ENCODE assay signal across 14 cellular contexts in genomic region chr5:10857333-10857723, GRCh38.
DNase-seq lines count a peak whose midpoint lies in the region; ATAC-seq and TF ChIP-seq lines count a peak whose summit lies in the region.
"Had no signal": no experiment of that assay in that cellular context is flagged by ENCODE, and none has a peak within 500 bp of the region (broad histone marks: within the 10 kb centered on the region; RNA-seq: fewer than 3 reads in every experiment).

No MANE protein-coding gene starts in this region.

- TF ChIP-seq CTCF in HEK293 (tag by site-specific recombination; IDR thresholded peaks at IDR 0.05) (no peak), RWPE2 (IDR thresholded peaks at IDR 0.05; ENCODE audit: poor library complexity, severe bottlenecking) (peak; percentile 56), fibroblast of villous mesenchyme (IDR thresholded peaks at IDR 0.05; ENCODE audit: insufficient read depth, low read depth, low read length) (no peak), osteoblast (IDR thresholded peaks at IDR 0.05; ENCODE audit: extremely low read depth, low read depth, low read length) (no peak)

- H3K4me3 ChIP-seq in HEK293 (ENCODE audit: low read depth, low read length) (peak overlapping the region; percentile 23), RWPE2 (ENCODE audit: severe bottlenecking) (no peak overlapping the region), fibroblast of villous mesenchyme (ENCODE audit: low read depth, low read length) (peak overlapping the region; percentile 11), osteoblast (ENCODE audit: insufficient read depth, low read length) (no peak overlapping the region)
- H3K4me3 ChIP-seq: MG63, thyroid gland had no signal

- POLR2A ChIA-PET in HEK293 (lab: Yijun Ruan, JAX): no interaction called here

- H3K9me3 Mint-ChIP-seq in activated naive CD8-positive, alpha-beta T cell treated with anti-CD3 and anti-CD28 coated beads for 36 hours: no peaks in the 10 kb centered on the region

- H3K4me1 ChIP-seq in HEK293 (ENCODE audit: control insufficient read depth, insufficient read depth, low read length) (no peaks in the 10 kb centered on the region; the same call in 1 of the 2 replicates), RWPE2 (ENCODE audit: insufficient read depth, poor library complexity, severe bottlenecking) (no peaks in the 10 kb centered on the region), osteoblast (ENCODE audit: insufficient read depth, low read length) (peaks cover 5% of the 10 kb centered on the region)

- H2AFZ ChIP-seq in osteoblast (ENCODE audit: low read length): no peak overlapping the region

- ATAC-seq in RWPE2 (ENCODE audit: low read depth) (no peak), esophagus mucosa (no peak)

- peak overlapping the region; percentile 51 for H3K4me2 ChIP-seq in osteoblast (ENCODE audit: insufficient read depth, low read length)

- DNase-seq in RWPE2 (ENCODE audit: low spot score) (no peak), fibroblast of villous mesenchyme (ENCODE audit: low read depth) (no peak), osteoblast (ENCODE audit: insufficient read length, low spot score, missing footprints) (no peak), DMS153 treated with DMSO at 0.1 percent for 48 hours (lab: John Stamatoyannopoulos, UW; ENCODE audit: unreplicated experiment) (no peak)
- no peak for DNase-seq in activated naive CD8-positive, alpha-beta T cell treated with anti-CD3 and anti-CD28 coated beads for 36 hours
- DNase-seq: DND-41, NCI-H2107, NCI-H774, SHP77 treated with DMSO at 0.1 percent for 48 hours, T1000 had no signal

- no peak overlapping the region for H3K27ac ChIP-seq in HEK293 (ENCODE audit: extremely low read depth, low read depth, low read length)
- H3K27ac ChIP-seq in RWPE2 (ENCODE audit: poor library complexity, severe bottlenecking): no peak overlapping the region
- no peak overlapping the region for H3K27ac ChIP-seq in osteoblast (ENCODE audit: low read depth, low read length)
- H3K27ac ChIP-seq: thyroid gland had no signal

- no peaks in the 10 kb centered on the region for H3K4me1 Mint-ChIP-seq in activated naive CD8-positive, alpha-beta T cell treated with anti-CD3 and anti-CD28 coated beads for 36 hours

- no peaks in the 10 kb centered on the region for H4K20me1 ChIP-seq in osteoblast (ENCODE audit: insufficient read depth, low read length)

- H3K9me3 ChIP-seq in HEK293 (ENCODE audit: control insufficient read depth, insufficient read depth, low read depth, low read length): no peaks in the 10 kb centered on the region
- H3K9me3 ChIP-seq in RWPE2 (ENCODE audit: severe bottlenecking): no peaks in the 10 kb centered on the region
- H3K9me3 ChIP-seq in osteoblast (ENCODE audit: low read depth, low read length): no peaks in the 10 kb centered on the region
- H3K9me3 ChIP-seq: thyroid gland had no signal

- H3K79me2 ChIP-seq in osteoblast (ENCODE audit: insufficient read depth, low read length): no peaks in the 10 kb centered on the region

- H3K27me3 ChIP-seq in RWPE2 (ENCODE audit: insufficient read depth, poor library complexity, severe bottlenecking): no peaks in the 10 kb centered on the region
- peaks cover 12% of the 10 kb centered on the region for H3K27me3 ChIP-seq in osteoblast (ENCODE audit: insufficient read depth, low read length)
- H3K27me3 ChIP-seq: MG63, thyroid gland had no signal

- no peak overlapping the region for H3K4me3 Mint-ChIP-seq in activated naive CD8-positive, alpha-beta T cell treated with anti-CD3 and anti-CD28 coated beads for 36 hours

- CTCF ChIA-PET in HEK293 (lab: Yijun Ruan, JAX): interaction anchor here (0.6 to 3.1 kb wide), 25 partner anchors 10 to 1572 kb away, joined by 3 to 37 read pairs (median 4); no protein-coding TSS in a partner anchor

- H3K36me3 ChIP-seq in HEK293 (ENCODE audit: control insufficient read depth in 2 of 2, insufficient read depth in 1 of 2, low read length in 2 of 2): no peaks in the 10 kb centered on the region
- no peaks in the 10 kb centered on the region for H3K36me3 ChIP-seq in RWPE2 (ENCODE audit: low read depth)
- H3K36me3 ChIP-seq in osteoblast (ENCODE audit: insufficient read depth, low read length): no peaks in the 10 kb centered on the region
- H3K36me3 ChIP-seq: MG63, thyroid gland had no signal

- H3K36me3 Mint-ChIP-seq in activated naive CD8-positive, alpha-beta T cell treated with anti-CD3 and anti-CD28 coated beads for 36 hours: no peaks in the 10 kb centered on the region

- no peak overlapping the region for H3K27ac Mint-ChIP-seq in activated naive CD8-positive, alpha-beta T cell treated with anti-CD3 and anti-CD28 coated beads for 36 hours

- peaks cover 26% of the 10 kb centered on the region for H3K27me3 Mint-ChIP-seq in activated naive CD8-positive, alpha-beta T cell treated with anti-CD3 and anti-CD28 coated beads for 36 hours

TF ChIP-seq in HEK293, 187 proteins besides CTCF, POLR2A, EP300 and RAD21:
- TF ChIP-seq ZNF548 (tag by site-specific recombination; IDR thresholded peaks at IDR 0.05): no peak
- TF ChIP-seq SCRT2 (tag by site-specific recombination; IDR thresholded peaks at IDR 0.05): peak; percentile 79
- no peak for TF ChIP-seq ZNF114 (tag by site-specific recombination; IDR thresholded peaks at IDR 0.05)
- 0 out of 2 replicates have a peak, but pooled peaks have one; percentile 34 for TF ChIP-seq ZNF335 (tag by site-specific recombination; conservative IDR thresholded peaks at IDR 0.05)
- 0 out of 2 replicates have a peak, but pooled peaks have one; percentile 55 for TF ChIP-seq SCRT1 (tag by site-specific recombination; IDR thresholded peaks at IDR 0.05; ENCODE audit: borderline replicate concordance)
- no peak for TF ChIP-seq ZNF433 (tag by site-specific recombination; IDR thresholded peaks at IDR 0.05; ENCODE audit: low read depth)
- no peak for TF ChIP-seq ZBTB21 (tag by site-specific recombination; IDR thresholded peaks at IDR 0.05)

Comparison
In these comparisons a context has a peak if more than half of its experiments do, and no peak if none do; other contexts are left out.
1. H3K4me3 ChIP-seq: peak in HEK293 (single experiment) and fibroblast of villous mesenchyme (single experiment); none in RWPE2 (single experiment) and osteoblast (single experiment).